Comparison of ENCODE assay signal across 8 cellular contexts in genomic region chr16:85947511-85948509, GRCh38. TPM values are rescaled to one million over a fixed set of nuclear protein-coding genes. Genes with fewer than 3 reads are reported as not detected.
DNase-seq lines count a peak whose midpoint lies in the region; ATAC-seq and TF ChIP-seq lines count a peak whose summit lies in the region.

No MANE protein-coding gene starts in this region.

- H3K36me3 Mint-ChIP-seq in naive B cell: no peaks in the 10 kb centered on the region

- ATAC-seq in GM18520 (IDR thresholded peaks at IDR 0.05; ENCODE audit: unreplicated experiment) (peak; percentile 70), HG02840 (IDR thresholded peaks at IDR 0.05; ENCODE audit: low FRiP score, unreplicated experiment) (peak; percentile 68), naive B cell (ENCODE audit: low read depth in 2 of 2) (peak; percentile 79 to 83)
- ATAC-seq in activated CD4-positive, CD25-positive, alpha-beta regulatory T cell treated with anti-CD3 and anti-CD28 coated beads, Interleukin-2, amount 50 U/mL, for 24 hours: peak; percentile 93 to 95

- no TSS peak for BruUV-seq in A673 (replicated peaks; lab: Mats Ljungman, UMichigan)

- peaks cover 69 to 92% (median 82%) of the 10 kb centered on the region in 3 donors for H3K4me1 Mint-ChIP-seq in naive B cell

- DNase-seq in naive B cell (peak; percentile 59), NCI-H2227 (lab: John Stamatoyannopoulos, UW; ENCODE audit: unreplicated experiment) (no peak), kidney tubule cell (ENCODE audit: low spot score) (no peak), A673 (ENCODE audit: low spot score) (no peak), esophagus squamous epithelium (lab: John Stamatoyannopoulos, UW) (no peak)

- CTCF ChIA-PET in A673 (lab: Charles Lee): no interaction called here

- no peaks in the 10 kb centered on the region for H3K4me1 ChIP-seq in A673 (ENCODE audit: insufficient read depth, low read length, poor library complexity, severe bottlenecking)
- no peaks in the 10 kb centered on the region for H3K4me1 ChIP-seq in esophagus squamous epithelium

- no peak overlapping the region for H3K27ac ChIP-seq in A673 (ENCODE audit: low read depth, low read length, poor library complexity, severe bottlenecking)
- no peak overlapping the region for H3K27ac ChIP-seq in esophagus squamous epithelium

- H3K27me3 ChIP-seq in A673 (replicated peaks; ENCODE audit: insufficient read depth, low read depth, low read length, poor library complexity) (peaks cover 41% of the 10 kb centered on the region), esophagus squamous epithelium (peaks cover 0 to 85% (median 0%) of the 10 kb centered on the region in 4 donors)

- no peak for TF ChIP-seq POLR2A in esophagus squamous epithelium (IDR thresholded peaks at IDR 0.05)

- intact Hi-C loops in A673 (cut with micrococcal nuclease; ENCODE audit: unreplicated experiment): no loop called here
- intact Hi-C loops in esophagus squamous epithelium (cut with DNase I): no loop called here

- no peak for TF ChIP-seq CTCF in A673 (conservative IDR thresholded peaks at IDR 0.05; ENCODE audit: low read depth, low read length)
- no peak for TF ChIP-seq CTCF in esophagus squamous epithelium (IDR thresholded peaks at IDR 0.05)

- POLR2A ChIA-PET in A673 (lab: Charles Lee; ENCODE audit: low non-redundant PET): no interaction called here

- H3K9me3 ChIP-seq in A673 (ENCODE audit: low read depth, low read length, poor library complexity, severe bottlenecking): no peaks in the 10 kb centered on the region
- H3K9me3 ChIP-seq in esophagus squamous epithelium: no peaks in the 10 kb centered on the region

- H3K4me3 Mint-ChIP-seq in naive B cell: peak overlapping the region; percentile 82 to 99 (median 96)

- no peaks in the 10 kb centered on the region for H3K9me3 Mint-ChIP-seq in naive B cell

- H3K27ac Mint-ChIP-seq in naive B cell: peak overlapping the region; percentile 26 to 99 (median 99)

- WGBS in esophagus squamous epithelium, 2 donors: 65 to 68% methylated on average over 29 to 41 of the region's 50 CpGs

- no peaks in the 10 kb centered on the region for H3K27me3 Mint-ChIP-seq in naive B cell

- no peak overlapping the region for H3K4me3 ChIP-seq in A673 (ENCODE audit: low read depth, low read length, poor library complexity, severe bottlenecking)
- peak overlapping the region in 2 of 4 donors; percentile 12 to 20 for H3K4me3 ChIP-seq in esophagus squamous epithelium

- H3K36me3 ChIP-seq in A673 (ENCODE audit: insufficient read depth, low read length, poor library complexity, severe bottlenecking) (no peaks in the 10 kb centered on the region), esophagus squamous epithelium (no peaks in the 10 kb centered on the region)

RNA-seq across cellular contexts. Expression of gene IRF8, which starts 48.8 kb away (rescaled TPM):
- polyA plus RNA-seq in naive B cell (ENCODE audit: low read depth in 6 of 6): 100 to 1,000 TPM; 646 to 909 (median 752) TPM
- total RNA-seq in A673 (2021): 0.19 TPM in 1 of 2 replicates, not detected in the other
- 10 to 100 TPM in 1 of 4 donors, 1 to 10 TPM in 2, not detected in 1; 1.4 to 13.0 (median 8.8) TPM for total RNA-seq in esophagus squamous epithelium
